Comparison of ENCODE assay signal across 5 cellular contexts in genomic region chr3:21923156-21923555, GRCh38.
DNase-seq lines count a peak whose midpoint lies in the region; TF ChIP-seq lines count a peak whose summit lies in the region.
"Not testable (repeated sequence)": the region's sequence is repeated elsewhere in the genome, so short reads cannot be mapped to it uniquely, and the experiment has no call there.

No MANE protein-coding gene starts in this region.

- TF ChIP-seq CTCF in astrocyte of the cerebellum (IDR thresholded peaks at IDR 0.05; ENCODE audit: low read depth, low read length, missing control alignments) = not testable (repeated sequence)

- H3K9ac ChIP-seq in GM23248 = not testable (repeated sequence)

- H3K27me3 ChIP-seq in GM23248 (replicated peaks; ENCODE audit: insufficient read depth) = not testable (repeated sequence)

- not testable (repeated sequence) for H2AFZ ChIP-seq in GM23248

- in situ Hi-C loops in GM23248 (cut with MboI); astrocyte of the cerebellum (cut with HindIII; ENCODE audit: low sequenced_read_pairs): not testable (repeated sequence)

- 30 to 64% methylated on average over 1 of the region's 1 CpG for WGBS in GM23248 (ENCODE audit: low coverage in 1 of 2, low lambda C conversion rate in 2 of 2, missing lambda C conversion rate in 2 of 2), 2 experiments

- H3K27ac ChIP-seq in GM23248 = not testable (repeated sequence)

- H3F3A ChIP-seq in GM23248 (ENCODE audit: insufficient read depth) = peaks cover 11% of the 10 kb centered on the region; the same call in 1 of the 2 replicates

- peak; percentile 56 for DNase-seq in EH (ENCODE audit: low read depth)
- peak; percentile 6 for DNase-seq in GM23248
- peak; percentile 28 to 51 for DNase-seq in NCI-H526 (lab: John Stamatoyannopoulos, UW)
- peak; percentile 6 for DNase-seq in amniotic epithelial cell (ENCODE audit: low read depth)
- peak; percentile 5 for DNase-seq in astrocyte of the cerebellum (ENCODE audit: low read depth)

- not testable (repeated sequence) for H4K20me1 ChIP-seq in GM23248 (ENCODE audit: insufficient read depth)

- H3K36me3 ChIP-seq in GM23248 (ENCODE audit: low read depth) = not testable (repeated sequence)

- not testable (repeated sequence) for H3K9me3 ChIP-seq in GM23248 (ENCODE audit: low read depth)

- H3K4me1 ChIP-seq in GM23248 (ENCODE audit: insufficient read depth) = peaks cover 24% of the 10 kb centered on the region

- H3K4me2 ChIP-seq in GM23248 (ENCODE audit: unreplicated experiment) = not testable (repeated sequence)

- H3K9me2 ChIP-seq in GM23248 (ENCODE audit: insufficient read depth) = not testable (repeated sequence)

- not testable (repeated sequence) for H3K79me2 ChIP-seq in GM23248 (ENCODE audit: insufficient read depth)

- not testable (repeated sequence) for H3K4me3 ChIP-seq in GM23248; astrocyte of the cerebellum (ENCODE audit: low read depth, low read length)

Comparison
In these comparisons a context has a peak if more than half of its experiments do, and no peak if none do; other contexts are left out.
1. DNase-seq: peak in every context shown above with its lines; median percentile 56 in EH; 40 in NCI-H526; 6 in GM23248; 6 in amniotic epithelial cell; 5 in astrocyte of the cerebellum.